1 cellular context compared by ENCODE assay signal in the genomic region with DNA sequence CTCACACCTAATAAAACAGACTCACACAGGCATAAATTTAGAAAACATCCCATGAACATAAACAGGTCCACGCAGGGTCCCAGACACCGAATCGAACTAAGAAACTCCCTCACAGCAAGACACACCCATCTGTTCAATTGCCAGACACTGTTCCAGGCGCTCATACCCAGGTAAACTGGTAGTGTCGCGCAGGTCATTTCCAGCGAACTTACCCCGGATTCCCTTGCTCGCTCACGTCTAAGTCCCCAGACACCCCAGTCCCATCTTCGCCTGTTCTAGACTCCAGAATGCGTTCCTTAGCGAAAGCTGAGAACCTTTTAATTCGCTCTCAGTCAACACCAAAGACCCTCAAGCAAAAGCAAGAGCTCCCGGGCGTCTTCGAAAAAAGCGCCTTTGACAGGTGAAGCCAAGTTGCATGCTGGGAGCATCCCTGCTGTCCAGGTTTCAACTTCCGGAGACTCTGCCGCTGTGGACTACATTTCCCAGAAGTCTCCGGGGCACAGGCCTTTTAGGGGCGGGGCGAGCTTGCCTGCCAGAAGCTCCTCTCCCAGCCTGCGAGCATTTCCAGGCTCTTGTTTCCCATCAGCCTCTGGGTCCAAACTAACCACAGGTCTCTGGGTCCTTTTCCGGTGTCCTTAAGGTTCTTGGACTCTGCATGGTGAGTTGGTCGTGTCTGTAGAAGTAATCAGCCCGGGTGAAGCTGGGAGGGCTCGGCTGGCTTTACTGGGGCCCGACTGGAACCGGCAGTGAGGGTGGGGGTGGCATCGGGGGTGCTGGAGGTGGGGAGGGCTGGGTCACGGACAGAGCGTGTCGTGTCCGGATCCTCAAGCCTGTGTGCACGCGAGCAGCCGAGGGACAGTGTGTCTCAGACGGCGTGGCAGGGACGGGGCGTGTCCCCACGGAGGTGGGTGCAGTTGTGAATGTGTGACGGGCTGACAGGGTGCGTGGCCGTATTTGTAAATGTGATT.
A peak's percentile ranks its signal among the peaks of the same experiment; 100 is the strongest.
TF ChIP-seq lines count a peak whose summit lies in the region.

Gene ZNF283 (plus strand): TSS at position 535 of the 968 bp plus-strand sequence. CDS start 6,184 bp downstream, outside the sequence.

TF ChIP-seq in HEK293, 187 proteins besides CTCF, POLR2A, EP300 and RAD21 (continued from another document):
- TF ChIP-seq ZNF398 (tag by site-specific recombination; IDR thresholded peaks at IDR 0.05) = no peak
- no peak for TF ChIP-seq ZFP3 (tag by site-specific recombination; IDR thresholded peaks at IDR 0.05; ENCODE audit: low read depth)
- no peak for TF ChIP-seq ZNF202 (tag by site-specific recombination; IDR thresholded peaks at IDR 0.05; ENCODE audit: borderline replicate concordance)
- TF ChIP-seq ZXDB (tag by site-specific recombination; IDR thresholded peaks at IDR 0.05) = peak; percentile 87
- TF ChIP-seq YY2 (tag by site-specific recombination; IDR thresholded peaks at IDR 0.05) = no peak
- TF ChIP-seq ZNF488 (tag by site-specific recombination; IDR thresholded peaks at IDR 0.05) = no peak
- TF ChIP-seq ZNF629 (tag by site-specific recombination; IDR thresholded peaks at IDR 0.05) = no peak; the same call in 1 of the 2 replicates
- TF ChIP-seq ZNF112 (tag by site-specific recombination; IDR thresholded peaks at IDR 0.05) = no peak
- TF ChIP-seq ZNF548 (tag by site-specific recombination; IDR thresholded peaks at IDR 0.05) = no peak
- 0 out of 2 replicates have a peak, but pooled peaks have one; percentile 4 for TF ChIP-seq ZNF433 (tag by site-specific recombination; IDR thresholded peaks at IDR 0.05; ENCODE audit: low read depth)
- no peak; the same call in 1 of the 2 replicates for TF ChIP-seq ZNF416 (tag by site-specific recombination; IDR thresholded peaks at IDR 0.05)
- TF ChIP-seq ZNF426 (tag by site-specific recombination; IDR thresholded peaks at IDR 0.05) = no peak
- TF ChIP-seq, protein P1, sequence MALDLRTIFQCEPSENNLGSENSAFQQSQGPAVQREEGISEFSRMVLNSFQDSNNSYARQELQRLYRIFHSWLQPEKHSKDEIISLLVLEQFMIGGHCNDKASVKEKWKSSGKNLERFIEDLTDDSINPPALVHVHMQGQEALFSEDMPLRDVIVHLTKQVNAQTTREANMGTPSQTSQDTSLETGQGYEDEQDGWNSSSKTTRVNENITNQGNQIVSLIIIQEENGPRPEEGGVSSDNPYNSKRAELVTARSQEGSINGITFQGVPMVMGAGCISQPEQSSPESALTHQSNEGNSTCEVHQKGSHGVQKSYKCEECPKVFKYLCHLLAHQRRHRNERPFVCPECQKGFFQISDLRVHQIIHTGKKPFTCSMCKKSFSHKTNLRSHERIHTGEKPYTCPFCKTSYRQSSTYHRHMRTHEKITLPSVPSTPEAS (tag by site-specific recombination; IDR thresholded peaks at IDR 0.05) = no peak; the same call in 1 of the 2 replicates
- no peak for TF ChIP-seq KLF1 (tag by site-specific recombination; IDR thresholded peaks at IDR 0.05)
- no peak for TF ChIP-seq ZNF48 (tag by site-specific recombination; IDR thresholded peaks at IDR 0.05)
- no peak for TF ChIP-seq ZNF239 (tag by site-specific recombination; IDR thresholded peaks at IDR 0.05)
- no peak for TF ChIP-seq ZNF146 (tag by site-specific recombination; IDR thresholded peaks at IDR 0.05)
- TF ChIP-seq, protein P2, sequence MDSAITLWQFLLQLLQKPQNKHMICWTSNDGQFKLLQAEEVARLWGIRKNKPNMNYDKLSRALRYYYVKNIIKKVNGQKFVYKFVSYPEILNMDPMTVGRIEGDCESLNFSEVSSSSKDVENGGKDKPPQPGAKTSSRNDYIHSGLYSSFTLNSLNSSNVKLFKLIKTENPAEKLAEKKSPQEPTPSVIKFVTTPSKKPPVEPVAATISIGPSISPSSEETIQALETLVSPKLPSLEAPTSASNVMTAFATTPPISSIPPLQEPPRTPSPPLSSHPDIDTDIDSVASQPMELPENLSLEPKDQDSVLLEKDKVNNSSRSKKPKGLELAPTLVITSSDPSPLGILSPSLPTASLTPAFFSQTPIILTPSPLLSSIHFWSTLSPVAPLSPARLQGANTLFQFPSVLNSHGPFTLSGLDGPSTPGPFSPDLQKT (IDR thresholded peaks at IDR 0.05; ENCODE audit: borderline replicate concordance, low read depth, low read length) = no peak
- TF ChIP-seq ZNF626 (tag by site-specific recombination; IDR thresholded peaks at IDR 0.05) = no peak
- TF ChIP-seq ZNF624 (tag by site-specific recombination; IDR thresholded peaks at IDR 0.05) = no peak
- TF ChIP-seq ZNF785 (tag by site-specific recombination; IDR thresholded peaks at IDR 0.05) = peak; percentile 82; the same call in 1 of the 2 replicates
- no peak for TF ChIP-seq ZNF138 (tag by site-specific recombination; IDR thresholded peaks at IDR 0.05; ENCODE audit: borderline replicate concordance)
- TF ChIP-seq, protein P3, sequence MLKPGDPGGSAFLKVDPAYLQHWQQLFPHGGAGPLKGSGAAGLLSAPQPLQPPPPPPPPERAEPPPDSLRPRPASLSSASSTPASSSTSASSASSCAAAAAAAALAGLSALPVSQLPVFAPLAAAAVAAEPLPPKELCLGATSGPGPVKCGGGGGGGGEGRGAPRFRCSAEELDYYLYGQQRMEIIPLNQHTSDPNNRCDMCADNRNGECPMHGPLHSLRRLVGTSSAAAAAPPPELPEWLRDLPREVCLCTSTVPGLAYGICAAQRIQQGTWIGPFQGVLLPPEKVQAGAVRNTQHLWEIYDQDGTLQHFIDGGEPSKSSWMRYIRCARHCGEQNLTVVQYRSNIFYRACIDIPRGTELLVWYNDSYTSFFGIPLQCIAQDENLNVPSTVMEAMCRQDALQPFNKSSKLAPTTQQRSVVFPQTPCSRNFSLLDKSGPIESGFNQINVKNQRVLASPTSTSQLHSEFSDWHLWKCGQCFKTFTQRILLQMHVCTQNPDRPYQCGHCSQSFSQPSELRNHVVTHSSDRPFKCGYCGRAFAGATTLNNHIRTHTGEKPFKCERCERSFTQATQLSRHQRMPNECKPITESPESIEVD (tag by site-specific recombination; IDR thresholded peaks at IDR 0.05) = no peak
- peak; percentile 74 for TF ChIP-seq SETDB1 (IDR thresholded peaks at IDR 0.05; ENCODE audit: insufficient read length, low read length)
